ENCODE assay signal across 30 cellular contexts in the genomic region with DNA sequence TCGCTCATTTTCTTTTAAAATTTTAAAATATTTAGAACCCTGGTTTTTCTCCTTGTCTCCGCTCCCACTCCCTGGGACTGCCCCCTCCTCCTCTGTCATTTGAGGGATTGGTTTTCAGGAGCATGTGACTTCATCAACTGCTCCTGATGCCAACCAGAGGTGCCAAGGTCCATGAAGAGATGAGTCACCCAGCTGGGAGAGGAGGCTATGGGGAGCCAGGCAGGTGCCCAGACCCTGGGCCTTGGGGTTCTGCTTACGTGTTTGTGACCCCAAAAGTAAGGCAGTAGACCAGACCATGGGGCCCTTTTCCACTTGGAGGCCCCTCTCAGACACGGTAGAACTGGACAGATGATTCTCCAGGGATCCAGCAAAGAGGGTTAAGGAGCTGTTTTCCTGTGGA.
"Had no signal": no experiment of that assay in that cellular context is flagged by ENCODE, and none has a peak within 500 bp of the region (broad histone marks: within the 10 kb centered on the region; RNA-seq: fewer than 3 reads in every experiment).

No MANE protein-coding gene starts in this region.

- ATAC-seq: activated naive CD8-positive, alpha-beta T cell treated with anti-CD3 and anti-CD28 coated beads, Interleukin-2, amount 50 U/mL, for 24 hours; activated T-cell treated with anti-CD3 and anti-CD28 coated beads, Interleukin-2, amount 50 U/mL, for 4 hours; Panc1 had no signal

- H3K4me1 ChIP-seq: SJSA1 had no signal

- H3K27ac ChIP-seq: KMS-11, SJSA1, VCaP had no signal

- DNase-seq: activated B cell treated with CpG ODN at 0.5 μM for 24 hours; activated CD4-positive, alpha-beta memory T cell treated with anti-CD3 and anti-CD28 coated beads for 36 hours; activated CD4-positive, alpha-beta T cell treated with anti-CD3 and anti-CD28 coated beads for 4 hours; activated CD4-positive, alpha-beta T cell treated with anti-CD3 and anti-CD28 coated beads, Interleukin-2, amount 50 U/mL, for 1 hour; activated CD4-positive, CD25-positive, alpha-beta regulatory T cell treated with anti-CD3 and anti-CD28 coated beads, Interleukin-2, amount 50 U/mL, for 72 hours; activated CD8-positive, alpha-beta memory T cell treated with anti-CD3 and anti-CD28 coated beads, Interleukin-2, amount 50 U/mL, for 4 hours; activated gamma-delta T cell treated with Interleukin-2 at 50 U/mL for 16 hours; activated naive CD4-positive, alpha-beta T cell treated with anti-CD3 and anti-CD28 coated beads for 36 hours; activated naive CD8-positive, alpha-beta T cell treated with anti-CD3 and anti-CD28 coated beads, Interleukin-2, amount 50 U/mL, for 24 hours; activated T-cell treated with anti-CD3 and anti-CD28 coated beads for 4 hours; activated T-cell treated with anti-CD3 and anti-CD28 coated beads, Interleukin-2, amount 50 U/mL, for 4 hours; anterior cingulate cortex; caudate nucleus; cerebellar nuclear complex; NCI-H1048; NCI-H1105 treated with DMSO at 0.1 percent for 48 hours; NCI-H1436 treated with DMSO at 0.1 percent for 48 hours; NCI-H1694 treated with DMSO at 0.1 percent for 48 hours; NCI-H2029; NCI-H345; NCI-H524 treated with DMSO at 0.1 percent for 48 hours; SHP77 treated with DMSO at 0.1 percent for 48 hours; SK-N-SH; T-helper 1 cell; T-helper 2 cell; T-helper 9 cell had no signal

- H3K4me3 ChIP-seq: SJSA1 had no signal

- H3K9me3 ChIP-seq: SJSA1, SK-N-SH had no signal

- H3K9ac ChIP-seq: KMS-11, SK-N-SH had no signal

- H3K4me2 ChIP-seq: KMS-11, SK-N-SH had no signal

- H3K36me3 ChIP-seq: SJSA1 had no signal
